Comparison of ENCODE assay signal across 1 cellular context in the genomic region with DNA sequence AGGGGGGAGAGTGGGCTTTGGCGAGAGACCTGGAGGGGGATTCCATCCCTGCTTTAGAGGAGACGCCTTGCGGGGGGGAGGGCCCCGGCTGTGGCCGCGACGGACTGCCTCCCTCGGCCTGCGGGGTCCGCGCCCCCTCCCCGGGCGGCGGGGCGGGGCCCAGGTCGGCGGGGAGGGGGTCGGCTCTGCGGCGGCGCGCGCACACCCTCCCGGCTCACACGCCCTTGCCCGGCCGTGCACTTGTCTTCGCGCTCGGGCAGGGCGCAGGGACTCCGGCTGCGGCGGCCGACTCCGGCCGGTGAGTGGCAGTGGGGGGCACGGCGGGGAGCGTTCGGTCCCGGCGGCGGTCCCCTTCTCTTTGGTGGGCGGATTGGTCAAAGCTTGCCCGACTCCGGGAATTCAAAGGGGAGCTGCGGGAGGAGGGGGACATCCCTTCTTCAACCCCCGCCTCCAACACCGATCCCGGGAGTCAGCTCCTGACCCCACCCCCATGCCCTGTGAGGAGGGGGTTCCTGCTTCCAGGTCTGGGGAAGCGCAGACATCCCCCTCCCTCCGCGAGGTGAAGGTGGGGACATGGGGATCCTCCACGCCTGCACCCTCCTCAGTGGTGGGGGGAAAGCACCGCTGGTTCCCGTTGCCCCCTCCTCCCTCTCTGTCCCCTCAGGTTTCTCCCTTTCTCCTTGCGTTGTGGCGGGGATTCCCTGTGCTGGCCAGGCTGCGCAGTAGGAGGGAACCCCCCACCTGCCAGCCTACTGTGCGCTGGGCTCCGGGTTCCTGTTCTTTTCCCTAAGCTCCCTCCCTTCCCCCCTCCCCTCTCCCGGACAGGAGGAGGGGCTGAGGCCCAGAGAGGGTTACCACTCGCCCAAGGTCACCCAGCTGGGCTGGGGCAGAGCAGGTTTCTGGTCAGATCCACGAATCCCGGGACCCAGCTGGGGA.
TF ChIP-seq lines count a peak whose summit lies in the region.

No MANE protein-coding gene starts in this region.

TF ChIP-seq in GM12878, 131 proteins besides CTCF, POLR2A, EP300 and RAD21 (continued from another document):
- TF ChIP-seq ZSCAN29 (IDR thresholded peaks at IDR 0.05) (no peak), SMAD1 (IDR thresholded peaks at IDR 0.05; ENCODE audit: low read depth, partially characterized antibody) (no peak), NKRF (conservative IDR thresholded peaks at IDR 0.05) (0 out of 2 replicates have a peak, but pooled peaks have one; percentile 31), REST (IDR thresholded peaks at IDR 0.05; ENCODE audit: low read depth, low read length) (no peak), LARP7 (IDR thresholded peaks at IDR 0.05) (no peak), RELA (IDR thresholded peaks at IDR 0.05; ENCODE audit: borderline replicate concordance, partially characterized antibody) (peak; percentile 41), CHD4 (IDR thresholded peaks at IDR 0.05) (no peak), FOXM1 (IDR thresholded peaks at IDR 0.05; ENCODE audit: low read depth, low read length) (no peak), HDAC6 (IDR thresholded peaks at IDR 0.05; ENCODE audit: unreplicated experiment) (no peak), SMARCA5 (IDR thresholded peaks at IDR 0.05) (peak; percentile 48; the same call in 1 of the 2 replicates), MTA2 (IDR thresholded peaks at IDR 0.05; ENCODE audit: low read depth) (no peak), EZH2 (IDR thresholded peaks at IDR 0.05; ENCODE audit: borderline replicate concordance, control insufficient read depth, low read depth, low read length) (0 out of 2 replicates have a peak, but pooled peaks have one; percentile 43), TBL1XR1 (IDR thresholded peaks at IDR 0.05; ENCODE audit: low read depth, low read length) (no peak), STAT3 (IDR thresholded peaks at IDR 0.05; ENCODE audit: low read depth, low read length) (no peak), BACH1 (IDR thresholded peaks at IDR 0.05; ENCODE audit: borderline replicate concordance) (0 out of 2 replicates have a peak, but pooled peaks have one; percentile 3), ZNF384 (IDR thresholded peaks at IDR 0.05; ENCODE audit: borderline replicate concordance, low read depth, low read length) (no peak), GATAD2B (conservative IDR thresholded peaks at IDR 0.05; ENCODE audit: low read depth) (0 out of 2 replicates have a peak, but pooled peaks have one; percentile 2), TCF7 (IDR thresholded peaks at IDR 0.05; ENCODE audit: borderline replicate concordance) (no peak), SUZ12 (IDR thresholded peaks at IDR 0.05; ENCODE audit: unreplicated experiment) (peak; percentile 88)
- TF ChIP-seq, protein P1, sequence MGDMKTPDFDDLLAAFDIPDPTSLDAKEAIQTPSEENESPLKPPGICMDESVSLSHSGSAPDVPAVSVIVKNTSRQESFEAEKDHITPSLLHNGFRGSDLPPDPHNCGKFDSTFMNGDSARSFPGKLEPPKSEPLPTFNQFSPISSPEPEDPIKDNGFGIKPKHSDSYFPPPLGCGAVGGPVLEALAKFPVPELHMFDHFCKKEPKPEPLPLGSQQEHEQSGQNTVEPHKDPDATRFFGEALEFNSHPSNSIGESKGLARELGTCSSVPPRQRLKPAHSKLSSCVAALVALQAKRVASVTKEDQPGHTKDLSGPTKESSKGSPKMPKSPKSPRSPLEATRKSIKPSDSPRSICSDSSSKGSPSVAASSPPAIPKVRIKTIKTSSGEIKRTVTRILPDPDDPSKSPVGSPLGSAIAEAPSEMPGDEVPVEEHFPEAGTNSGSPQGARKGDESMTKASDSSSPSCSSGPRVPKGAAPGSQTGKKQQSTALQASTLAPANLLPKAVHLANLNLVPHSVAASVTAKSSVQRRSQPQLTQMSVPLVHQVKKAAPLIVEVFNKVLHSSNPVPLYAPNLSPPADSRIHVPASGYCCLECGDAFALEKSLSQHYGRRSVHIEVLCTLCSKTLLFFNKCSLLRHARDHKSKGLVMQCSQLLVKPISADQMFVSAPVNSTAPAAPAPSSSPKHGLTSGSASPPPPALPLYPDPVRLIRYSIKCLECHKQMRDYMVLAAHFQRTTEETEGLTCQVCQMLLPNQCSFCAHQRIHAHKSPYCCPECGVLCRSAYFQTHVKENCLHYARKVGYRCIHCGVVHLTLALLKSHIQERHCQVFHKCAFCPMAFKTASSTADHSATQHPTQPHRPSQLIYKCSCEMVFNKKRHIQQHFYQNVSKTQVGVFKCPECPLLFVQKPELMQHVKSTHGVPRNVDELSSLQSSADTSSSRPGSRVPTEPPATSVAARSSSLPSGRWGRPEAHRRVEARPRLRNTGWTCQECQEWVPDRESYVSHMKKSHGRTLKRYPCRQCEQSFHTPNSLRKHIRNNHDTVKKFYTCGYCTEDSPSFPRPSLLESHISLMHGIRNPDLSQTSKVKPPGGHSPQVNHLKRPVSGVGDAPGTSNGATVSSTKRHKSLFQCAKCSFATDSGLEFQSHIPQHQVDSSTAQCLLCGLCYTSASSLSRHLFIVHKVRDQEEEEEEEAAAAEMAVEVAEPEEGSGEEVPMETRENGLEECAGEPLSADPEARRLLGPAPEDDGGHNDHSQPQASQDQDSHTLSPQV (IDR thresholded peaks at IDR 0.05) = no peak
